ENCODE assay signal across 17 cellular contexts in the genomic region with DNA sequence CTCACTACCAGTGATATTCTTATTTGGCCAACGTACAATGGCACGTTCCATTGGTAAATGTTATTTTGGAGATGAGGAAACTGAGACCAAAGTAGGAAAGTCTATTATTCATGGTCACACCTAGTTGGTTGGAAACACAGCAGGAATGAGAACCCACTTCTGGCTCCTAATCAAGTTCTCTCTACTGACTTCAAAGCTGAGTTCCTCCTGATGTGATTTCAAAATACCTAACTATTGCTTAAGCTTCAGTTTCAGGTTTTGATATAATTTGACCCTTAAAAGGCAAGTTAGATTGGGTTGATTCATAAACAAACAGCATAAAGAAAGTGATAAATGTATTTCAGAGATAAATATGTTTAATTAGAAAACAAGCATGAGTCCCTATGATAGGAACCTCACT.
DNase-seq lines count a peak whose midpoint lies in the region; ATAC-seq and TF ChIP-seq lines count a peak whose summit lies in the region.
"Had no signal": no experiment of that assay in that cellular context is flagged by ENCODE, and none has a peak within 500 bp of the region (broad histone marks: within the 10 kb centered on the region; RNA-seq: fewer than 3 reads in every experiment).

No MANE protein-coding gene starts in this region.

- no peaks in the 10 kb centered on the region for H3K4me1 Mint-ChIP-seq in WTC11
- H3K4me1 Mint-ChIP-seq: CD14-positive monocyte had no signal

- CTCF ChIA-PET in WTC11 (lab: Charles Lee), result interaction anchor here (0.6 kb wide), 1 partner anchor 13 kb away, joined by 3 read pairs; no protein-coding TSS in a partner anchor

- POLR2A ChIA-PET in WTC11 (lab: Charles Lee), result no interaction called here

- peaks cover 27% of the 10 kb centered on the region for H3K9me3 Mint-ChIP-seq in WTC11
- H3K9me3 Mint-ChIP-seq: CD4-positive, alpha-beta T cell; CD8-positive, alpha-beta T cell had no signal

- DNase-seq in NCI-H226 (peak; percentile 16), left lobe of liver (ENCODE audit: low spot score) (no peak), WTC11 (ENCODE audit: low spot score) (no peak), CD1c-positive myeloid dendritic cell (ENCODE audit: extremely low spot score) (no peak), NCI-H187 treated with DMSO at 0.1 percent for 48 hours (lab: John Stamatoyannopoulos, UW) (no peak)
- DNase-seq: 8988T; ACHN; BE2C; C1 segment of cervical spinal cord; Caco-2; Calu3; CD4-positive, alpha-beta T cell; CD8-positive, alpha-beta T cell; DMS79 treated with DMSO at 0.1 percent for 48 hours; GF-D8 had no signal

- no peak overlapping the region for H3K4me3 Mint-ChIP-seq in WTC11
- H3K4me3 Mint-ChIP-seq: CD4-positive, alpha-beta T cell; CD8-positive, alpha-beta T cell had no signal

- TF ChIP-seq CTCF in WTC11 (IDR thresholded peaks at IDR 0.05), result no peak

- peaks cover 18% of the 10 kb centered on the region for H3K36me3 Mint-ChIP-seq in WTC11
- H3K36me3 Mint-ChIP-seq: CD14-positive monocyte; CD8-positive, alpha-beta T cell had no signal

- ATAC-seq in left lobe of liver (peak; percentile 34), WTC11 (no peak)
- ATAC-seq: CD8-positive, alpha-beta T cell; GM12878 had no signal

- H3K27me3 Mint-ChIP-seq in WTC11 (ENCODE audit: low read depth), result peaks cover 11% of the 10 kb centered on the region

- H3K27ac Mint-ChIP-seq in WTC11, result no peak overlapping the region
- H3K27ac Mint-ChIP-seq: CD14-positive monocyte; CD4-positive, alpha-beta T cell; CD8-positive, alpha-beta T cell had no signal

TF ChIP-seq in WTC11, 78 proteins besides CTCF, POLR2A, EP300 and RAD21 (continues in another document):
- TF ChIP-seq SMAD3 (CRISPR knock-in tag; IDR thresholded peaks at IDR 0.05; ENCODE audit: borderline replicate concordance), result no peak
- TF ChIP-seq FOXP4 (CRISPR knock-in tag; IDR thresholded peaks at IDR 0.05), result no peak
- TF ChIP-seq, protein P1, sequence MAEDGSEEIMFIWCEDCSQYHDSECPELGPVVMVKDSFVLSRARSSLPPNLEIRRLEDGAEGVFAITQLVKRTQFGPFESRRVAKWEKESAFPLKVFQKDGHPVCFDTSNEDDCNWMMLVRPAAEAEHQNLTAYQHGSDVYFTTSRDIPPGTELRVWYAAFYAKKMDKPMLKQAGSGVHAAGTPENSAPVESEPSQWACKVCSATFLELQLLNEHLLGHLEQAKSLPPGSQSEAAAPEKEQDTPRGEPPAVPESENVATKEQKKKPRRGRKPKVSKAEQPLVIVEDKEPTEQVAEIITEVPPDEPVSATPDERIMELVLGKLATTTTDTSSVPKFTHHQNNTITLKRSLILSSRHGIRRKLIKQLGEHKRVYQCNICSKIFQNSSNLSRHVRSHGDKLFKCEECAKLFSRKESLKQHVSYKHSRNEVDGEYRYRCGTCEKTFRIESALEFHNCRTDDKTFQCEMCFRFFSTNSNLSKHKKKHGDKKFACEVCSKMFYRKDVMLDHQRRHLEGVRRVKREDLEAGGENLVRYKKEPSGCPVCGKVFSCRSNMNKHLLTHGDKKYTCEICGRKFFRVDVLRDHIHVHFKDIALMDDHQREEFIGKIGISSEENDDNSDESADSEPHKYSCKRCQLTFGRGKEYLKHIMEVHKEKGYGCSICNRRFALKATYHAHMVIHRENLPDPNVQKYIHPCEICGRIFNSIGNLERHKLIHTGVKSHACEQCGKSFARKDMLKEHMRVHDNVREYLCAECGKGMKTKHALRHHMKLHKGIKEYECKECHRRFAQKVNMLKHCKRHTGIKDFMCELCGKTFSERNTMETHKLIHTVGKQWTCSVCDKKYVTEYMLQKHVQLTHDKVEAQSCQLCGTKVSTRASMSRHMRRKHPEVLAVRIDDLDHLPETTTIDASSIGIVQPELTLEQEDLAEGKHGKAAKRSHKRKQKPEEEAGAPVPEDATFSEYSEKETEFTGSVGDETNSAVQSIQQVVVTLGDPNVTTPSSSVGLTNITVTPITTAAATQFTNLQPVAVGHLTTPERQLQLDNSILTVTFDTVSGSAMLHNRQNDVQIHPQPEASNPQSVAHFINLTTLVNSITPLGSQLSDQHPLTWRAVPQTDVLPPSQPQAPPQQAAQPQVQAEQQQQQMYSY (CRISPR knock-in tag; IDR thresholded peaks at IDR 0.05), result no peak
- no peak for TF ChIP-seq IRF2 (CRISPR knock-in tag; IDR thresholded peaks at IDR 0.05; ENCODE audit: borderline replicate concordance, low read depth)
- no peak for TF ChIP-seq RELA (CRISPR knock-in tag; IDR thresholded peaks at IDR 0.05; ENCODE audit: borderline replicate concordance)
- TF ChIP-seq MLX (CRISPR knock-in tag; IDR thresholded peaks at IDR 0.05), result no peak
- TF ChIP-seq, protein P2, sequence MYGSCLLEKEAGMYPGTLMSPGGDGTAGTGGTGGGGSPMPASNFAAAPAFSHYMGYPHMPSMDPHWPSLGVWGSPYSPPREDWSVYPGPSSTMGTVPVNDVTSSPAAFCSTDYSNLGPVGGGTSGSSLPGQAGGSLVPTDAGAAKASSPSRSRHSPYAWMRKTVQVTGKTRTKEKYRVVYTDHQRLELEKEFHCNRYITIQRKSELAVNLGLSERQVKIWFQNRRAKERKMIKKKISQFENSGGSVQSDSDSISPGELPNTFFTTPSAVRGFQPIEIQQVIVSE (CRISPR knock-in tag; IDR thresholded peaks at IDR 0.05; ENCODE audit: borderline replicate concordance), result no peak
- TF ChIP-seq NFYB (CRISPR knock-in tag; conservative IDR thresholded peaks at IDR 0.05; ENCODE audit: low read depth), result no peak
- TF ChIP-seq ESRRA (CRISPR knock-in tag; IDR thresholded peaks at IDR 0.05; ENCODE audit: borderline replicate concordance), result no peak
- TF ChIP-seq, protein P3, sequence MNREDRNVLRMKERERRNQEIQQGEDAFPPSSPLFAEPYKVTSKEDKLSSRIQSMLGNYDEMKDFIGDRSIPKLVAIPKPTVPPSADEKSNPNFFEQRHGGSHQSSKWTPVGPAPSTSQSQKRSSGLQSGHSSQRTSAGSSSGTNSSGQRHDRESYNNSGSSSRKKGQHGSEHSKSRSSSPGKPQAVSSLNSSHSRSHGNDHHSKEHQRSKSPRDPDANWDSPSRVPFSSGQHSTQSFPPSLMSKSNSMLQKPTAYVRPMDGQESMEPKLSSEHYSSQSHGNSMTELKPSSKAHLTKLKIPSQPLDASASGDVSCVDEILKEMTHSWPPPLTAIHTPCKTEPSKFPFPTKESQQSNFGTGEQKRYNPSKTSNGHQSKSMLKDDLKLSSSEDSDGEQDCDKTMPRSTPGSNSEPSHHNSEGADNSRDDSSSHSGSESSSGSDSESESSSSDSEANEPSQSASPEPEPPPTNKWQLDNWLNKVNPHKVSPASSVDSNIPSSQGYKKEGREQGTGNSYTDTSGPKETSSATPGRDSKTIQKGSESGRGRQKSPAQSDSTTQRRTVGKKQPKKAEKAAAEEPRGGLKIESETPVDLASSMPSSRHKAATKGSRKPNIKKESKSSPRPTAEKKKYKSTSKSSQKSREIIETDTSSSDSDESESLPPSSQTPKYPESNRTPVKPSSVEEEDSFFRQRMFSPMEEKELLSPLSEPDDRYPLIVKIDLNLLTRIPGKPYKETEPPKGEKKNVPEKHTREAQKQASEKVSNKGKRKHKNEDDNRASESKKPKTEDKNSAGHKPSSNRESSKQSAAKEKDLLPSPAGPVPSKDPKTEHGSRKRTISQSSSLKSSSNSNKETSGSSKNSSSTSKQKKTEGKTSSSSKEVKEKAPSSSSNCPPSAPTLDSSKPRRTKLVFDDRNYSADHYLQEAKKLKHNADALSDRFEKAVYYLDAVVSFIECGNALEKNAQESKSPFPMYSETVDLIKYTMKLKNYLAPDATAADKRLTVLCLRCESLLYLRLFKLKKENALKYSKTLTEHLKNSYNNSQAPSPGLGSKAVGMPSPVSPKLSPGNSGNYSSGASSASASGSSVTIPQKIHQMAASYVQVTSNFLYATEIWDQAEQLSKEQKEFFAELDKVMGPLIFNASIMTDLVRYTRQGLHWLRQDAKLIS (CRISPR knock-in tag; IDR thresholded peaks at IDR 0.05; ENCODE audit: borderline replicate concordance), result no peak
- TF ChIP-seq NFATC4 (CRISPR knock-in tag; IDR thresholded peaks at IDR 0.05), result no peak
- no peak for TF ChIP-seq MXD4 (CRISPR knock-in tag; IDR thresholded peaks at IDR 0.05; ENCODE audit: borderline replicate concordance)
- no peak for TF ChIP-seq HMGXB4 (CRISPR knock-in tag; IDR thresholded peaks at IDR 0.05)
